In the genomic region with DNA sequence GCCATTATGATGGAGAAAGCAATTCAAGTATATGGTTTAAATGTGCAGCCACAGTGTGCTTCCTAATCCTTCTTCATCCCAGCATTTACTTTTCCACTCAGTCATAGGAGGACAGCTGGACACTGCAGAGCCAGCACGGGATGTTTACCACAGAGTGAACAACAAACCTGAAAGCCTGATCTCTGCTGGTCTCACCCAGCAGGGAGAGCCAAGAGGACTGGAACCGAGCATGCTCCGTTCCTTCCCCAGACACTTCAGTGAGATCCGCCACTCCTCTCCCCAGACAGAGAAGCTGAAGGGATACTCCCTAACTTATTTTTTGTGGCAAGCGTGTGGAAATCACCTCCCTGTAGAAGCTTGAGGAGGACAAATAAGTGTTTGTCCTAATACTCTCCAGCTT, we compare ENCODE assay signal across 22 cellular contexts. TPM values are rescaled to one million over a fixed set of nuclear protein-coding genes. Genes with fewer than 3 reads are reported as not detected.
DNase-seq lines count a peak whose midpoint lies in the region; ATAC-seq, FAIRE-seq and TF ChIP-seq lines count a peak whose summit lies in the region.
"Had no signal": no experiment of that assay in that cellular context is flagged by ENCODE, and none has a peak within 500 bp of the region (broad histone marks: within the 10 kb centered on the region; RNA-seq: fewer than 3 reads in every experiment).

No MANE protein-coding gene starts in this region.

- H3K4me1 ChIP-seq in A549 (no peaks in the 10 kb centered on the region), H9 (ENCODE audit: insufficient read depth, low read length) (peaks cover 3% of the 10 kb centered on the region)
- H3K4me1 ChIP-seq: BE2C had no signal

- no peak for DNase-seq in A549 (ENCODE audit: low read depth in 1 of 2, low spot score in 1 of 2)
- DNase-seq in H9, result no peak
- peak; percentile 57 for DNase-seq in WERI-Rb-1
- DNase-seq in iPS-NIHi7 (ENCODE audit: extremely low spot score), result peak; percentile 50
- DNase-seq in activated T-helper 2 cell treated with anti-CD3 and anti-CD28 coated beads, Interferon-gamma antibody, Interleukin-2, Interleukin-4, amounts not matched to agents 10 μg/mL and 5 μg/mL and 100 μg/mL, durations not matched to agents 14 hours and 24 hours and 36 hours (ENCODE audit: low spot score), result no peak
- DNase-seq in natural killer cell treated with Interleukin-12 subunit alpha and Interleukin-12 subunit beta and Interleukin-15 and Interleukin-18, amount 100 ng/mL, for 72 hours (ENCODE audit: low spot score), result no peak
- no peak for DNase-seq in sciatic nerve (ENCODE audit: low spot score)
- no peak for DNase-seq in activated naive CD4-positive, alpha-beta T cell treated with anti-CD3 and anti-CD28 coated beads for 36 hours
- DNase-seq: BE2C; CD4-positive, CD25-positive, alpha-beta regulatory T cell; DMS153; EL; GM23248; IMR-90; Karpas-422; MG63; NCI-H1092 treated with DMSO at 0.1 percent for 48 hours; NCI-H1694 treated with DMSO at 0.1 percent for 48 hours; NCI-H2107 had no signal

- TF ChIP-seq CTCF in A549 (IDR thresholded peaks at IDR 0.05) (no peak), H9 (conservative IDR thresholded peaks at IDR 0.05) (no peak), WERI-Rb-1 (IDR thresholded peaks at IDR 0.05; ENCODE audit: low read depth, low read length) (no peak)

- no peak overlapping the region for H3K18ac ChIP-seq in H9 (ENCODE audit: insufficient read length, low read depth, low read length)

- 7% methylated on average over 5 of the region's 5 CpGs for WGBS in A549 (ENCODE audit: missing lambda C conversion rate)
- no CpG with 5 or more reads among the region's 5 CpGs for WGBS in H9 (ENCODE audit: extremely low coverage, insufficient read length, low lambda C conversion rate)

- H3K4ac ChIP-seq in H9 (ENCODE audit: low read depth, low read length), result no peak overlapping the region

- H3T11ph ChIP-seq in H9 (ENCODE audit: low read length), result no peak overlapping the region

- H3K27me3 ChIP-seq in H9 (ENCODE audit: insufficient read depth, low read length) (no peaks in the 10 kb centered on the region), WERI-Rb-1 (ENCODE audit: insufficient read depth, low read depth, severe bottlenecking) (no peaks in the 10 kb centered on the region)
- H3K27me3 ChIP-seq: BE2C had no signal

- H2AK5ac ChIP-seq in H9 (ENCODE audit: insufficient read length, low read length), result no peak overlapping the region

- no peak for TF ChIP-seq RAD21 in A549 (conservative IDR thresholded peaks at IDR 0.05 in 1 of 2, IDR thresholded peaks at IDR 0.05 in 1 of 2)

- POLR2A ChIA-PET in A549 (lab: Yijun Ruan, JAX), result no interaction called here

- H3K4me2 ChIP-seq in A549 (0 out of 3 replicates have a peak overlapping the region, but pooled peaks have one; percentile 17), H9 (ENCODE audit: insufficient read depth, insufficient read length, low read length) (no peak overlapping the region)

- H3K14ac ChIP-seq in H9 (ENCODE audit: insufficient read depth, low read length), result no peak overlapping the region; the same call in 1 of the 2 replicates

- no peak for TF ChIP-seq POLR2A in A549 (IDR thresholded peaks at IDR 0.05; ENCODE audit: low read length)

- FAIRE-seq in A549 (lab: Jason Lieb, UNC), result no peak
- FAIRE-seq: GM12891 had no signal

- H3K27ac ChIP-seq in A549 (no peak overlapping the region), H9 (ENCODE audit: insufficient read length, low read depth, low read length) (no peak overlapping the region), WERI-Rb-1 (0 out of 2 replicates have a peak overlapping the region, but pooled peaks have one; percentile 10)
- H3K27ac ChIP-seq: GM23248, SK-N-MC had no signal

- no peak overlapping the region for H3K9ac ChIP-seq in H9 (ENCODE audit: extremely low read depth, insufficient read length, low read length)
- H3K9ac ChIP-seq: GM23248 had no signal

- no peak overlapping the region for H3K4me3 ChIP-seq in A549
- no peak overlapping the region for H3K4me3 ChIP-seq in WERI-Rb-1 (ENCODE audit: low read depth, low read length)
- H3K4me3 ChIP-seq: GM23248, MG63, SK-N-MC had no signal

- CTCF ChIA-PET in A549 (lab: Yijun Ruan, JAX), result interaction anchor here (1.1 to 2.9 kb wide), 4 partner anchors 9 to 34 kb away, joined by 3 to 8 read pairs (median 4); partner anchors contain the start of gene GORASP2
- CTCF ChIA-PET in activated naive CD4-positive, alpha-beta T cell treated with anti-CD3 and anti-CD28 coated beads for 36 hours (lab: Charles Lee), result interaction anchor here (0.7 to 1.7 kb wide), 2 partner anchors 33 to 74 kb away, joined by 4 to 6 read pairs; no protein-coding TSS in a partner anchor

- H2BK5ac ChIP-seq in H9 (ENCODE audit: insufficient read length, low read length), result peak overlapping the region; percentile 35

- intact Hi-C loops in activated T-helper 2 cell treated with anti-CD3 and anti-CD28 coated beads, Interferon-gamma antibody, Interleukin-2, Interleukin-4, amounts not matched to agents 10 μg/mL and 5 μg/mL and 100 μg/mL, durations not matched to agents 14 hours and 24 hours and 36 hours (cut with micrococcal nuclease), result no loop called here
- intact Hi-C loops in sciatic nerve (cut with DNase I), result no loop called here
- intact Hi-C loops in activated naive CD4-positive, alpha-beta T cell treated with anti-CD3 and anti-CD28 coated beads for 36 hours (cut with micrococcal nuclease), result no loop called here

- H2BK12ac ChIP-seq in H9 (ENCODE audit: insufficient read length, low read depth, low read length), result no peak overlapping the region

- peaks cover 14% of the 10 kb centered on the region in 2 experiments; a peak in 4 of 5 replicates for H3K9me3 Mint-ChIP-seq in H9
- H3K9me3 Mint-ChIP-seq in activated T-helper 2 cell treated with anti-CD3 and anti-CD28 coated beads, Interferon-gamma antibody, Interleukin-2, Interleukin-4, amounts not matched to agents 10 μg/mL and 5 μg/mL and 100 μg/mL, durations not matched to agents 14 hours and 24 hours and 36 hours, result peaks cover 17% of the 10 kb centered on the region
- peaks cover 11% of the 10 kb centered on the region for H3K9me3 Mint-ChIP-seq in natural killer cell treated with Interleukin-12 subunit alpha and Interleukin-12 subunit beta and Interleukin-15 and Interleukin-18, amount 100 ng/mL, for 72 hours
- H3K9me3 Mint-ChIP-seq in activated naive CD4-positive, alpha-beta T cell treated with anti-CD3 and anti-CD28 coated beads for 36 hours, result peaks cover 23% of the 10 kb centered on the region

- H4K8ac ChIP-seq in H9 (replicated peaks; ENCODE audit: insufficient read length, low read depth, low read length), result no peak overlapping the region

- H3K27ac Mint-ChIP-seq in H9, result no peak overlapping the region; a peak in 1 of 7 replicates
- no peak overlapping the region for H3K27ac Mint-ChIP-seq in activated T-helper 2 cell treated with anti-CD3 and anti-CD28 coated beads, Interferon-gamma antibody, Interleukin-2, Interleukin-4, amounts not matched to agents 10 μg/mL and 5 μg/mL and 100 μg/mL, durations not matched to agents 14 hours and 24 hours and 36 hours
- no peak overlapping the region for H3K27ac Mint-ChIP-seq in natural killer cell treated with Interleukin-12 subunit alpha and Interleukin-12 subunit beta and Interleukin-15 and Interleukin-18, amount 100 ng/mL, for 72 hours
- no peak overlapping the region for H3K27ac Mint-ChIP-seq in activated naive CD4-positive, alpha-beta T cell treated with anti-CD3 and anti-CD28 coated beads for 36 hours

- H3K9me3 ChIP-seq in A549 (peaks cover 29% of the 10 kb centered on the region), H9 (ENCODE audit: control insufficient read depth, low read depth, low read length) (no peaks in the 10 kb centered on the region), WERI-Rb-1 (ENCODE audit: severe bottlenecking) (no peaks in the 10 kb centered on the region)
- H3K9me3 ChIP-seq: BE2C had no signal

- H3K23me2 ChIP-seq in H9 (ENCODE audit: insufficient read length, low read depth, low read length, poor library complexity, severe bottlenecking), result no peaks in the 10 kb centered on the region

- no peak overlapping the region for H3K4me3 Mint-ChIP-seq in H9
- no peak overlapping the region for H3K4me3 Mint-ChIP-seq in activated T-helper 2 cell treated with anti-CD3 and anti-CD28 coated beads, Interferon-gamma antibody, Interleukin-2, Interleukin-4, amounts not matched to agents 10 μg/mL and 5 μg/mL and 100 μg/mL, durations not matched to agents 14 hours and 24 hours and 36 hours (ENCODE audit: low read depth)
- H3K4me3 Mint-ChIP-seq in natural killer cell treated with Interleukin-12 subunit alpha and Interleukin-12 subunit beta and Interleukin-15 and Interleukin-18, amount 100 ng/mL, for 72 hours, result no peak overlapping the region
- H3K4me3 Mint-ChIP-seq in activated naive CD4-positive, alpha-beta T cell treated with anti-CD3 and anti-CD28 coated beads for 36 hours, result no peak overlapping the region
- H3K4me3 Mint-ChIP-seq: CD4-positive, CD25-positive, alpha-beta regulatory T cell had no signal

- H2BK120ac ChIP-seq in H9 (ENCODE audit: low read depth, low read length, poor library complexity, severe bottlenecking), result no peak overlapping the region

- no peak overlapping the region for H2BK20ac ChIP-seq in H9 (ENCODE audit: low read depth, low read length, poor library complexity, severe bottlenecking)

- no peak overlapping the region for H3K56ac ChIP-seq in H9 (ENCODE audit: insufficient read length, low read depth, low read length)

- no peaks in the 10 kb centered on the region for H3K79me2 ChIP-seq in H9 (ENCODE audit: insufficient read depth, low read length)

- H2BK15ac ChIP-seq in H9 (ENCODE audit: low read depth, low read length), result no peak overlapping the region

- H4K20me1 ChIP-seq in H9 (ENCODE audit: control insufficient read depth, insufficient read depth, insufficient read length), result no peaks in the 10 kb centered on the region

- H3K79me1 ChIP-seq in H9 (ENCODE audit: insufficient read depth, low read depth, low read length, poor library complexity, severe bottlenecking), result no peaks in the 10 kb centered on the region

- no peak overlapping the region for H4K91ac ChIP-seq in H9 (ENCODE audit: insufficient read length, low read depth, low read length)

- H4K5ac ChIP-seq in H9 (ENCODE audit: insufficient read length, low read depth, low read length), result peak overlapping the region; percentile 60

- peaks cover 7 to 9% of the 10 kb centered on the region in 2 experiments for H3K4me1 Mint-ChIP-seq in H9
- H3K4me1 Mint-ChIP-seq in activated T-helper 2 cell treated with anti-CD3 and anti-CD28 coated beads, Interferon-gamma antibody, Interleukin-2, Interleukin-4, amounts not matched to agents 10 μg/mL and 5 μg/mL and 100 μg/mL, durations not matched to agents 14 hours and 24 hours and 36 hours (ENCODE audit: low read depth), result no peaks in the 10 kb centered on the region
- no peaks in the 10 kb centered on the region for H3K4me1 Mint-ChIP-seq in natural killer cell treated with Interleukin-12 subunit alpha and Interleukin-12 subunit beta and Interleukin-15 and Interleukin-18, amount 100 ng/mL, for 72 hours (ENCODE audit: low read depth in 2 of 2)
- H3K4me1 Mint-ChIP-seq in activated naive CD4-positive, alpha-beta T cell treated with anti-CD3 and anti-CD28 coated beads for 36 hours (ENCODE audit: low read depth), result no peaks in the 10 kb centered on the region
- H3K4me1 Mint-ChIP-seq: CD4-positive, CD25-positive, alpha-beta regulatory T cell had no signal

- H3K23ac ChIP-seq in H9 (ENCODE audit: insufficient read length, low read depth, low read length), result no peak overlapping the region

- ATAC-seq in A549 (peak in 1 of 2 experiments; percentile 52; a peak in 3 of 6 replicates), sciatic nerve (no peak)
- ATAC-seq in natural killer cell treated with Interleukin-12 subunit alpha and Interleukin-12 subunit beta and Interleukin-15 and Interleukin-18, amount 100 ng/mL, for 72 hours, result no peak
- ATAC-seq: Panc1 had no signal

- no peaks in the 10 kb centered on the region; the same call in 1 of the 2 replicates for H3K27me3 Mint-ChIP-seq in H9 (ENCODE audit: low read depth)
- H3K27me3 Mint-ChIP-seq in activated T-helper 2 cell treated with anti-CD3 and anti-CD28 coated beads, Interferon-gamma antibody, Interleukin-2, Interleukin-4, amounts not matched to agents 10 μg/mL and 5 μg/mL and 100 μg/mL, durations not matched to agents 14 hours and 24 hours and 36 hours (ENCODE audit: low read depth), result peaks cover 4% of the 10 kb centered on the region
- peaks cover 7 to 15% of the 10 kb centered on the region in 2 donors for H3K27me3 Mint-ChIP-seq in natural killer cell treated with Interleukin-12 subunit alpha and Interleukin-12 subunit beta and Interleukin-15 and Interleukin-18, amount 100 ng/mL, for 72 hours
- H3K27me3 Mint-ChIP-seq in activated naive CD4-positive, alpha-beta T cell treated with anti-CD3 and anti-CD28 coated beads for 36 hours (ENCODE audit: low read depth), result no peaks in the 10 kb centered on the region

- peak overlapping the region; percentile 85 for H2AFZ ChIP-seq in H9 (ENCODE audit: low read length)
- H2AFZ ChIP-seq: GM23248 had no signal

- H3K36me3 ChIP-seq in WERI-Rb-1, result no peaks in the 10 kb centered on the region
- H3K36me3 ChIP-seq: BE2C, MG63 had no signal

- peaks cover 0 to 13% (median 3%) of the 10 kb centered on the region in 3 experiments; a peak in 4 of 7 replicates for H3K36me3 Mint-ChIP-seq in H9 (ENCODE audit: insufficient read depth in 1 of 3, low read depth in 3 of 3)
- no peaks in the 10 kb centered on the region for H3K36me3 Mint-ChIP-seq in activated T-helper 2 cell treated with anti-CD3 and anti-CD28 coated beads, Interferon-gamma antibody, Interleukin-2, Interleukin-4, amounts not matched to agents 10 μg/mL and 5 μg/mL and 100 μg/mL, durations not matched to agents 14 hours and 24 hours and 36 hours (ENCODE audit: low read depth)
- peaks cover 12% of the 10 kb centered on the region for H3K36me3 Mint-ChIP-seq in natural killer cell treated with Interleukin-12 subunit alpha and Interleukin-12 subunit beta and Interleukin-15 and Interleukin-18, amount 100 ng/mL, for 72 hours
- H3K36me3 Mint-ChIP-seq in activated naive CD4-positive, alpha-beta T cell treated with anti-CD3 and anti-CD28 coated beads for 36 hours (ENCODE audit: low read depth), result peaks cover 5% of the 10 kb centered on the region
- H3K36me3 Mint-ChIP-seq: CD4-positive, CD25-positive, alpha-beta regulatory T cell had no signal

- no peak for TF ChIP-seq EP300 in A549 (IDR thresholded peaks at IDR 0.05)

RNA-seq across cellular contexts. Expression of gene GORASP2, which starts 23.2 kb away (rescaled TPM):
- polyA plus RNA-seq in A549 (2011; rRNA removed) (137 and 179 TPM in 2 replicates), A549 (2017; fragmentation: RNase III; extraction: RNeasy Plus Mini Kit Qiagen cat#74134 plus additional on column Dnase treatment) (90.1 to 91.7 TPM (median 90.5 TPM) in 3 replicates)
- 98.1 and 112 TPM in 2 replicates for polyA plus RNA-seq in A549 (2012; cell fraction: cytosol; rRNA removed)
- polyA plus RNA-seq in A549 (2012; cell fraction: nucleus; rRNA removed), result 85.7 and 89.3 TPM in 2 replicates
- 98.7 and 108 TPM in 2 replicates for polyA minus RNA-seq in A549 (2011; rRNA and poly(A)+ RNA removed)
- total RNA-seq in H9 (2021) (96.9 and 97.7 TPM in 2 replicates), sciatic nerve (63.1 TPM)
- 92.4 and 92.8 TPM in 2 replicates for total RNA-seq in activated T-helper 2 cell treated with anti-CD3 and anti-CD28 coated beads, Interferon-gamma antibody, Interleukin-2, Interleukin-4, amounts not matched to agents 10 μg/mL and 5 μg/mL and 100 μg/mL, durations not matched to agents 14 hours and 24 hours and 36 hours
- 10 to 100 TPM; 64.3 to 99.0 TPM for total RNA-seq in natural killer cell treated with Interleukin-12 subunit alpha and Interleukin-12 subunit beta and Interleukin-15 and Interleukin-18, amount 100 ng/mL, for 72 hours
- 10 to 100 TPM; 57.1 to 60.2 TPM for total RNA-seq in activated naive CD4-positive, alpha-beta T cell treated with anti-CD3 and anti-CD28 coated beads for 36 hours

Comparison
In these comparisons a context has a peak if more than half of its experiments do, and no peak if none do; other contexts are left out.
1. DNase-seq: peak in WERI-Rb-1 (single experiment) and iPS-NIHi7 (single experiment); none in A549 (0 of 2), H9 (single experiment), activated T-helper 2 cell treated with anti-CD3 and anti-CD28 coated beads, Interferon-gamma antibody, Interleukin-2, Interleukin-4, amounts not matched to agents 10 μg/mL and 5 μg/mL and 100 μg/mL, durations not matched to agents 14 hours and 24 hours and 36 hours (single experiment), natural killer cell treated with Interleukin-12 subunit alpha and Interleukin-12 subunit beta and Interleukin-15 and Interleukin-18, amount 100 ng/mL, for 72 hours (single experiment), sciatic nerve (single experiment) and activated naive CD4-positive, alpha-beta T cell treated with anti-CD3 and anti-CD28 coated beads for 36 hours (single experiment).